In genomic region chr10:43250925-43251663, GRCh38 we compare ENCODE assay signal across 14 cellular contexts. TPM values are rescaled to one million over a fixed set of nuclear protein-coding genes. Genes with fewer than 3 reads are reported as not detected.
DNase-seq lines count a peak whose midpoint lies in the region; ATAC-seq and TF ChIP-seq lines count a peak whose summit lies in the region.
"Had no signal": no experiment of that assay in that cellular context is flagged by ENCODE, and none has a peak within 500 bp of the region (broad histone marks: within the 10 kb centered on the region; RNA-seq: fewer than 3 reads in every experiment).

No MANE protein-coding gene starts in this region.

- no peak for TF ChIP-seq CTCF in left lung (IDR thresholded peaks at IDR 0.05)
- TF ChIP-seq CTCF in type B pancreatic cell (conservative IDR thresholded peaks at IDR 0.05), result no peak
- no peak for TF ChIP-seq CTCF in hepatocyte (IDR thresholded peaks at IDR 0.05; ENCODE audit: poor library complexity)
- TF ChIP-seq CTCF in endothelial cell (IDR thresholded peaks at IDR 0.05; ENCODE audit: unreplicated experiment), result no peak

- no peak overlapping the region for H3K4me3 ChIP-seq in left lung
- no peak overlapping the region for H3K4me3 ChIP-seq in hepatocyte
- H3K4me3 ChIP-seq: neural progenitor cell, SJCRH30, thyroid gland had no signal

- WGBS in hepatocyte (ENCODE audit: low lambda C conversion rate, missing lambda C conversion rate), result 62% methylated on average over 16 of the region's 16 CpGs

- no peaks in the 10 kb centered on the region for H3K9me2 ChIP-seq in hepatocyte (replicated peaks; ENCODE audit: insufficient read depth)

- H3K79me2 ChIP-seq in hepatocyte, result no peaks in the 10 kb centered on the region

- no peaks in the 10 kb centered on the region for H4K20me1 ChIP-seq in hepatocyte (ENCODE audit: insufficient read depth, poor library complexity, severe bottlenecking)

- no peak overlapping the region for H3K4me2 ChIP-seq in hepatocyte
- H3K4me2 ChIP-seq: neural progenitor cell had no signal

- H3K27me3 Mint-ChIP-seq in activated T-cell treated with anti-CD3 and anti-CD28 coated beads, Interleukin-2, amount 50 U/mL, for 24 hours, result no peaks in the 10 kb centered on the region
- H3K27me3 Mint-ChIP-seq in activated T-cell treated with anti-CD3 and anti-CD28 coated beads, Interleukin-2, amount 50 U/mL, for 72 hours (ENCODE audit: low read depth), result no peaks in the 10 kb centered on the region
- no peaks in the 10 kb centered on the region for H3K27me3 Mint-ChIP-seq in activated T-cell treated with anti-CD3 and anti-CD28 coated beads, Interleukin-2, amount 50 U/mL, for 4 hours (ENCODE audit: low read depth)
- H3K27me3 Mint-ChIP-seq in type B pancreatic cell (peaks cover 7% of the 10 kb centered on the region), endothelial cell (ENCODE audit: unreplicated experiment) (peaks cover 10% of the 10 kb centered on the region)

- intact Hi-C loops in left lung (cut with DNase I), result no loop called here

- H3K9me3 ChIP-seq in left lung, result no peaks in the 10 kb centered on the region
- H3K9me3 ChIP-seq in hepatocyte (ENCODE audit: low read depth), result no peaks in the 10 kb centered on the region
- H3K9me3 ChIP-seq: SJCRH30, thyroid gland had no signal

- H3K4me1 ChIP-seq in left lung, result peaks cover 0 to 9% of the 10 kb centered on the region in 2 donors
- no peaks in the 10 kb centered on the region for H3K4me1 ChIP-seq in hepatocyte (ENCODE audit: insufficient read depth)
- H3K4me1 ChIP-seq: SJCRH30, thyroid gland had no signal

- H3K4me3 Mint-ChIP-seq in activated T-cell treated with anti-CD3 and anti-CD28 coated beads, Interleukin-2, amount 50 U/mL, for 24 hours, result no peak overlapping the region
- H3K4me3 Mint-ChIP-seq in activated T-cell treated with anti-CD3 and anti-CD28 coated beads, Interleukin-2, amount 50 U/mL, for 72 hours, result no peak overlapping the region
- no peak overlapping the region for H3K4me3 Mint-ChIP-seq in activated T-cell treated with anti-CD3 and anti-CD28 coated beads, Interleukin-2, amount 50 U/mL, for 4 hours
- no peak overlapping the region for H3K4me3 Mint-ChIP-seq in type B pancreatic cell
- no peak overlapping the region for H3K4me3 Mint-ChIP-seq in endothelial cell (ENCODE audit: unreplicated experiment)
- H3K4me3 Mint-ChIP-seq: neural progenitor cell had no signal

- H2AFZ ChIP-seq in hepatocyte, result no peak overlapping the region
- H2AFZ ChIP-seq: neural progenitor cell had no signal

- H3K36me3 Mint-ChIP-seq in activated T-cell treated with anti-CD3 and anti-CD28 coated beads, Interleukin-2, amount 50 U/mL, for 24 hours (ENCODE audit: low read depth), result no peaks in the 10 kb centered on the region
- H3K36me3 Mint-ChIP-seq in activated T-cell treated with anti-CD3 and anti-CD28 coated beads, Interleukin-2, amount 50 U/mL, for 72 hours (ENCODE audit: insufficient read depth in 2 of 2), result no peaks in the 10 kb centered on the region
- no peaks in the 10 kb centered on the region for H3K36me3 Mint-ChIP-seq in activated T-cell treated with anti-CD3 and anti-CD28 coated beads, Interleukin-2, amount 50 U/mL, for 4 hours (ENCODE audit: insufficient read depth)
- H3K36me3 Mint-ChIP-seq in type B pancreatic cell (no peaks in the 10 kb centered on the region), endothelial cell (ENCODE audit: low read depth, unreplicated experiment) (no peaks in the 10 kb centered on the region)
- H3K36me3 Mint-ChIP-seq: neural progenitor cell had no signal

- no peak for ATAC-seq in activated T-cell treated with anti-CD3 and anti-CD28 coated beads, Interleukin-2, amount 50 U/mL, for 72 hours (replicated peaks in 1 of 2)
- no peak for ATAC-seq in activated T-cell treated with anti-CD3 and anti-CD28 coated beads, Interleukin-2, amount 50 U/mL, for 4 hours
- no peak for ATAC-seq in left lung

- H3K4me1 Mint-ChIP-seq in activated T-cell treated with anti-CD3 and anti-CD28 coated beads, Interleukin-2, amount 50 U/mL, for 24 hours (ENCODE audit: low read depth), result peaks cover 9% of the 10 kb centered on the region
- peaks cover 7% of the 10 kb centered on the region for H3K4me1 Mint-ChIP-seq in activated T-cell treated with anti-CD3 and anti-CD28 coated beads, Interleukin-2, amount 50 U/mL, for 72 hours (ENCODE audit: low read depth)
- peaks cover 6% of the 10 kb centered on the region for H3K4me1 Mint-ChIP-seq in activated T-cell treated with anti-CD3 and anti-CD28 coated beads, Interleukin-2, amount 50 U/mL, for 4 hours (ENCODE audit: low read depth)
- H3K4me1 Mint-ChIP-seq in type B pancreatic cell (ENCODE audit: unreplicated experiment), result no peaks in the 10 kb centered on the region
- peaks cover 16% of the 10 kb centered on the region for H3K4me1 Mint-ChIP-seq in endothelial cell (ENCODE audit: unreplicated experiment)

- peak; percentile 23 for DNase-seq in activated T-cell treated with anti-CD3 and anti-CD28 coated beads, Interleukin-2, amount 50 U/mL, for 24 hours
- no peak for DNase-seq in activated T-cell treated with anti-CD3 and anti-CD28 coated beads, Interleukin-2, amount 50 U/mL, for 72 hours
- peak; percentile 1 for DNase-seq in activated T-cell treated with anti-CD3 and anti-CD28 coated beads, Interleukin-2, amount 50 U/mL, for 4 hours
- DNase-seq in left lung (peak; percentile 5 to 62), type B pancreatic cell (ENCODE audit: extremely low spot score, unreplicated experiment) (peak; percentile 49), NCI-H128 (lab: John Stamatoyannopoulos, UW; ENCODE audit: unreplicated experiment) (no peak), hepatocyte (ENCODE audit: low spot score) (no peak), endothelial cell (ENCODE audit: low spot score) (no peak)
- DNase-seq: DMS79, NCI-H2081 treated with DMSO at 0.1 percent for 48 hours, SJCRH30, thyroid gland had no signal

- no peaks in the 10 kb centered on the region for H3K9me3 Mint-ChIP-seq in activated T-cell treated with anti-CD3 and anti-CD28 coated beads, Interleukin-2, amount 50 U/mL, for 24 hours
- H3K9me3 Mint-ChIP-seq in activated T-cell treated with anti-CD3 and anti-CD28 coated beads, Interleukin-2, amount 50 U/mL, for 72 hours, result no peaks in the 10 kb centered on the region
- H3K9me3 Mint-ChIP-seq in activated T-cell treated with anti-CD3 and anti-CD28 coated beads, Interleukin-2, amount 50 U/mL, for 4 hours, result no peaks in the 10 kb centered on the region
- H3K9me3 Mint-ChIP-seq in type B pancreatic cell, result no peaks in the 10 kb centered on the region
- no peaks in the 10 kb centered on the region for H3K9me3 Mint-ChIP-seq in endothelial cell (ENCODE audit: unreplicated experiment)

- no peaks in the 10 kb centered on the region for H3K36me3 ChIP-seq in left lung
- H3K36me3 ChIP-seq in hepatocyte (replicated peaks; ENCODE audit: insufficient read depth, low read depth), result no peaks in the 10 kb centered on the region
- H3K36me3 ChIP-seq: neural progenitor cell, SJCRH30, thyroid gland had no signal

- H3K27me3 ChIP-seq in left lung (no peaks in the 10 kb centered on the region), hepatocyte (no peaks in the 10 kb centered on the region)
- H3K27me3 ChIP-seq: neural progenitor cell, SJCRH30, thyroid gland had no signal

- H3K27ac Mint-ChIP-seq in activated T-cell treated with anti-CD3 and anti-CD28 coated beads, Interleukin-2, amount 50 U/mL, for 24 hours, result no peak overlapping the region
- H3K27ac Mint-ChIP-seq in activated T-cell treated with anti-CD3 and anti-CD28 coated beads, Interleukin-2, amount 50 U/mL, for 72 hours, result no peak overlapping the region
- H3K27ac Mint-ChIP-seq in type B pancreatic cell (no peak overlapping the region), endothelial cell (ENCODE audit: unreplicated experiment) (no peak overlapping the region)
- H3K27ac Mint-ChIP-seq: neural progenitor cell had no signal

- H3K27ac ChIP-seq in left lung (no peak overlapping the region), hepatocyte (no peak overlapping the region)
- H3K27ac ChIP-seq: epithelial cell of prostate, neural progenitor cell, SJCRH30, thyroid gland had no signal

RNA-seq across cellular contexts. Expression of gene RASGEF1A, which starts 15.8 kb away (rescaled TPM):
- total RNA-seq in activated T-cell treated with anti-CD3 and anti-CD28 coated beads, Interleukin-2, amount 50 U/mL, for 72 hours, result 1 to 10 TPM; 1.7 TPM
- total RNA-seq in activated T-cell treated with anti-CD3 and anti-CD28 coated beads, Interleukin-2, amount 50 U/mL, for 4 hours, result under 1 TPM; 0.29 to 0.60 (median 0.38) TPM
- 1 to 10 TPM; 2.0 to 3.1 TPM for total RNA-seq in left lung
- 0.90 and 1.3 TPM in 2 replicates for total RNA-seq in type B pancreatic cell (ENCODE audit: low replicate concordance)
- total RNA-seq in hepatocyte, result 2.2 and 2.7 TPM in 2 replicates
- polyA plus RNA-seq in hepatocyte, result 1.4 and 1.5 TPM in 2 replicates
- 1.3 TPM for total RNA-seq in endothelial cell (ENCODE audit: unreplicated experiment)
- total RNA-seq: SJCRH30 had no signal

Comparison
In these comparisons a context has a peak if more than half of its experiments do, and no peak if none do; other contexts are left out.
1. DNase-seq: peak in activated T-cell treated with anti-CD3 and anti-CD28 coated beads, Interleukin-2, amount 50 U/mL, for 24 hours (single experiment), activated T-cell treated with anti-CD3 and anti-CD28 coated beads, Interleukin-2, amount 50 U/mL, for 4 hours (single experiment), left lung (2 of 2) and type B pancreatic cell (single experiment); none in activated T-cell treated with anti-CD3 and anti-CD28 coated beads, Interleukin-2, amount 50 U/mL, for 72 hours (0 of 2), NCI-H128 (single experiment), hepatocyte (single experiment) and endothelial cell (single experiment).